Comparison of ENCODE assay signal across 20 cellular contexts in genomic region chr5:95936812-95937397, GRCh38. TPM values are rescaled to one million over a fixed set of nuclear protein-coding genes. Genes with fewer than 3 reads are reported as not detected.
A peak's percentile ranks its signal among the peaks of the same experiment; 100 is the strongest.
DNase-seq lines count a peak whose midpoint lies in the region; ATAC-seq, FAIRE-seq and TF ChIP-seq lines count a peak whose summit lies in the region.
"Had no signal": no experiment of that assay in that cellular context is flagged by ENCODE, and none has a peak within 500 bp of the region (broad histone marks: within the 10 kb centered on the region; RNA-seq: fewer than 3 reads in every experiment).

No MANE protein-coding gene starts in this region.

- H3K27me3 Mint-ChIP-seq in neural crest cell (ENCODE audit: low read depth) (no peaks in the 10 kb centered on the region), glutamatergic neuron (ENCODE audit: unreplicated experiment) (no peaks in the 10 kb centered on the region)
- H3K27me3 Mint-ChIP-seq in activated naive CD8-positive, alpha-beta T cell treated with anti-CD3 and anti-CD28 coated beads, Interleukin-2, amount 50 U/mL, for 24 hours: no peaks in the 10 kb centered on the region

- TF ChIP-seq POLR2A in K562 (conservative IDR thresholded peaks at IDR 0.05): no peak

- H3K27ac Mint-ChIP-seq in neural crest cell (ENCODE audit: unreplicated experiment) (peak overlapping the region; percentile 15), glutamatergic neuron (ENCODE audit: unreplicated experiment) (no peak overlapping the region)
- H3K27ac Mint-ChIP-seq in activated naive CD8-positive, alpha-beta T cell treated with anti-CD3 and anti-CD28 coated beads, Interleukin-2, amount 50 U/mL, for 24 hours: no peak overlapping the region
- H3K27ac Mint-ChIP-seq: CD14-positive monocyte had no signal

- H3K27ac ChIP-seq in heart right ventricle (no peak overlapping the region), left ventricle myocardium inferior (replicated peaks) (no peak overlapping the region), K562 (ENCODE audit: extremely low read depth, low read depth, low read length) (peak overlapping the region; percentile 31; the same call in 2 of the 3 replicates)

- H3K4me1 Mint-ChIP-seq in neural crest cell: peaks cover 20% of the 10 kb centered on the region
- H3K4me1 Mint-ChIP-seq in glutamatergic neuron (ENCODE audit: low read depth, unreplicated experiment): peaks cover 18% of the 10 kb centered on the region
- peaks cover 27% of the 10 kb centered on the region for H3K4me1 Mint-ChIP-seq in activated naive CD8-positive, alpha-beta T cell treated with anti-CD3 and anti-CD28 coated beads, Interleukin-2, amount 50 U/mL, for 24 hours
- H3K4me1 Mint-ChIP-seq: CD14-positive monocyte had no signal

- FAIRE-seq in K562 (lab: Jason Lieb, UNC): no peak
- FAIRE-seq: GM19239, H54 had no signal

- in situ Hi-C loops in K562 (cut with MboI): no loop called here

- no peak for TF ChIP-seq EP300 in K562 (IDR thresholded peaks at IDR 0.05; ENCODE audit: low read length)

- H3K36me3 ChIP-seq in heart right ventricle: peaks cover 0 to 37% (median 0%) of the 10 kb centered on the region in 9 donors
- no peaks in the 10 kb centered on the region for H3K36me3 ChIP-seq in left ventricle myocardium inferior
- H3K36me3 ChIP-seq in K562 (ENCODE audit: control insufficient read depth, insufficient read depth, low read length): no peaks in the 10 kb centered on the region; the same call in 2 of the 3 replicates

- H2AFZ ChIP-seq in K562 (ENCODE audit: low read depth, low read length): no peak overlapping the region

- DNase-seq in heart right ventricle: no peak
- no peak for DNase-seq in left ventricle myocardium inferior
- DNase-seq in K562 (ENCODE audit: extremely low read depth in 1 of 4, low spot score in 3 of 4): no peak
- DNase-seq in neural crest cell (ENCODE audit: low read depth, low spot score): no peak
- no peak for DNase-seq in effector CD4-positive, alpha-beta T cell
- DNase-seq in glutamatergic neuron: no peak
- no peak for DNase-seq in activated naive CD8-positive, alpha-beta T cell treated with anti-CD3 and anti-CD28 coated beads, Interleukin-2, amount 50 U/mL, for 24 hours
- DNase-seq: Caco-2, DMS153, EL, Kasumi-1, NCI-H1105, NCI-H1694 treated with DMSO at 0.1 percent for 48 hours, NCI-H345, NCI-H69, OCI-M1 had no signal

- H3K9me3 Mint-ChIP-seq in neural crest cell (no peaks in the 10 kb centered on the region), glutamatergic neuron (ENCODE audit: unreplicated experiment) (no peaks in the 10 kb centered on the region)
- H3K9me3 Mint-ChIP-seq in activated naive CD8-positive, alpha-beta T cell treated with anti-CD3 and anti-CD28 coated beads, Interleukin-2, amount 50 U/mL, for 24 hours: no peaks in the 10 kb centered on the region
- H3K9me3 Mint-ChIP-seq: CD14-positive monocyte had no signal

- H3K4me1 ChIP-seq in heart right ventricle (peaks cover 0 to 43% (median 15%) of the 10 kb centered on the region in 9 donors), left ventricle myocardium inferior (peaks cover 68% of the 10 kb centered on the region), K562 (replicated peaks in 1 of 2; ENCODE audit: control insufficient read depth in 2 of 2, insufficient read depth in 2 of 2, low read length in 2 of 2) (peaks cover 9 to 76% of the 10 kb centered on the region in 2 experiments)

- peak overlapping the region; percentile 20; the same call in 1 of the 2 replicates for H3K4me2 ChIP-seq in K562 (ENCODE audit: insufficient read depth, low read length)

- ATAC-seq in heart right ventricle (peak in 5 of 8 donors; percentile 9 to 28 (median 21)), K562 (peak; percentile 7; the same call in 2 of the 3 replicates), GM19351 (IDR thresholded peaks at IDR 0.05; ENCODE audit: unreplicated experiment) (no peak)
- no peak for ATAC-seq in activated naive CD8-positive, alpha-beta T cell treated with anti-CD3 and anti-CD28 coated beads, Interleukin-2, amount 50 U/mL, for 24 hours

- H3K4me3 Mint-ChIP-seq in neural crest cell: no peak overlapping the region
- no peak overlapping the region for H3K4me3 Mint-ChIP-seq in glutamatergic neuron (ENCODE audit: unreplicated experiment)
- no peak overlapping the region for H3K4me3 Mint-ChIP-seq in activated naive CD8-positive, alpha-beta T cell treated with anti-CD3 and anti-CD28 coated beads, Interleukin-2, amount 50 U/mL, for 24 hours
- H3K4me3 Mint-ChIP-seq: CD14-positive monocyte had no signal

- no peak overlapping the region for H3K9ac ChIP-seq in K562 (ENCODE audit: insufficient read depth in 1 of 2, low read depth in 2 of 2, low read length in 2 of 2)

- H3K36me3 Mint-ChIP-seq in neural crest cell (ENCODE audit: low read depth): no peaks in the 10 kb centered on the region
- H3K36me3 Mint-ChIP-seq in glutamatergic neuron (ENCODE audit: unreplicated experiment): peaks cover 4% of the 10 kb centered on the region
- peaks cover 29% of the 10 kb centered on the region for H3K36me3 Mint-ChIP-seq in activated naive CD8-positive, alpha-beta T cell treated with anti-CD3 and anti-CD28 coated beads, Interleukin-2, amount 50 U/mL, for 24 hours (ENCODE audit: low read depth)

- no peaks in the 10 kb centered on the region for H3K9me1 ChIP-seq in K562 (ENCODE audit: control insufficient read depth, insufficient read depth, low read length)

- WGBS in heart right ventricle, 2 donors: 85 to 86% methylated on average over 5 of the region's 5 CpGs
- WGBS in K562 (ENCODE audit: insufficient coverage, low coverage, missing lambda C conversion rate): 71% methylated on average over 5 of the region's 5 CpGs

- no peaks in the 10 kb centered on the region for H4K20me1 ChIP-seq in K562 (replicated peaks; ENCODE audit: control insufficient read depth, insufficient read depth, low read length)

- BruUV-seq in K562 (replicated peaks; lab: Mats Ljungman, UMichigan): no TSS peak

- H3K4me3 ChIP-seq in heart right ventricle (no peak overlapping the region), left ventricle myocardium inferior (no peak overlapping the region), K562 (no peak overlapping the region)

- H3K27me3 ChIP-seq in heart right ventricle: no peaks in the 10 kb centered on the region
- H3K27me3 ChIP-seq in left ventricle myocardium inferior (ENCODE audit: low read depth): no peaks in the 10 kb centered on the region
- no peaks in the 10 kb centered on the region for H3K27me3 ChIP-seq in K562 (ENCODE audit: control insufficient read depth in 2 of 2, insufficient read depth in 2 of 2, low read length in 2 of 2)

- POLR2A ChIA-PET in K562 (lab: Yijun Ruan, JAX): interaction anchor here (1.0 to 2.5 kb wide), 6 partner anchors 10 to 149 kb away, joined by 3 to 12 read pairs (median 4); no protein-coding TSS in a partner anchor

- no peak for TF ChIP-seq CTCF in heart right ventricle (IDR thresholded peaks at IDR 0.05)
- TF ChIP-seq CTCF in left ventricle myocardium inferior (IDR thresholded peaks at IDR 0.05; ENCODE audit: borderline replicate concordance): no peak
- no peak for TF ChIP-seq CTCF in K562 (IDR thresholded peaks at IDR 0.05 in 2 of 3, conservative IDR thresholded peaks at IDR 0.05 in 1 of 3; ENCODE audit: insufficient read depth in 2 of 3, low read depth in 1 of 3, low read length in 3 of 3)
- no peak for TF ChIP-seq CTCF in neural crest cell (conservative IDR thresholded peaks at IDR 0.05)
- no peak for TF ChIP-seq CTCF in glutamatergic neuron (IDR thresholded peaks at IDR 0.05; ENCODE audit: partially characterized antibody, unreplicated experiment)

- CTCF ChIA-PET in K562 (lab: Yijun Ruan, JAX; ENCODE audit: low intra/inter-chr PET ratio): no interaction called here

- H3K79me2 ChIP-seq in K562 (ENCODE audit: control insufficient read depth, insufficient read depth, low read length): peaks cover 52% of the 10 kb centered on the region

- H3K9me3 ChIP-seq in heart right ventricle (no peaks in the 10 kb centered on the region), left ventricle myocardium inferior (replicated peaks) (no peaks in the 10 kb centered on the region), K562 (replicated peaks; ENCODE audit: control insufficient read depth, insufficient read depth, low read depth, low read length) (no peaks in the 10 kb centered on the region)
- H3K9me3 ChIP-seq: Caco-2 had no signal

- no peak for TF ChIP-seq RAD21 in K562 (CRISPR knock-in tag; conservative IDR thresholded peaks at IDR 0.05 in 1 of 2, IDR thresholded peaks at IDR 0.05 in 1 of 2)

- intact Hi-C loops in heart right ventricle (cut with DNase I): no loop called here
- intact Hi-C loops in left ventricle myocardium inferior (cut with micrococcal nuclease): no loop called here
- intact Hi-C loops in K562 (cut with micrococcal nuclease): loop anchor here (10.0 kb wide), 1 partner anchor 212 kb away; no protein-coding TSS in a partner anchor

TF ChIP-seq in K562, 482 proteins besides CTCF, POLR2A, EP300 and RAD21 (continues in another document):
- TF ChIP-seq ZNF134 (CRISPR knock-in tag; conservative IDR thresholded peaks at IDR 0.05) (no peak), SLC30A9 (CRISPR knock-in tag; IDR thresholded peaks at IDR 0.05) (no peak)

RNA-seq across cellular contexts. Expression of gene ELL2, which starts 24.7 kb away (rescaled TPM):
- total RNA-seq in heart right ventricle (10 to 100 TPM; 19.2 to 68.2 (median 27.2) TPM), left ventricle myocardium inferior (21.0 TPM), K562 (2014; rRNA removed) (14.0 and 18.3 TPM in 2 replicates), K562 (2014; rRNA removed; fragmentation: Illumina TruSeq; extraction: Trizol) (14.7 and 17.1 TPM in 2 replicates), K562 (2015; rRNA removed; fragmentation: Illumina TruSeq; extraction: Trizol) (10.1 and 12.5 TPM in 2 replicates), K562 (2021) (16.2 and 23.1 TPM in 2 replicates), neural crest cell (4.4 and 4.6 TPM in 2 replicates), glutamatergic neuron (ENCODE audit: unreplicated experiment) (97.0 TPM)
- polyA plus RNA-seq in heart right ventricle (10 to 100 TPM; 10.5 to 30.7 TPM), K562 (2011; rRNA removed) (11.1 and 16.3 TPM in 2 replicates), K562 (2014; fragmentation: Illumina TruSeq; extraction: Trizol) (11.4 and 14.5 TPM in 2 replicates), K562 (2014; fragmentation: Nextera tagmentation; extraction: Ambion mirVana) (1 to 10 TPM; 4.3 to 6.8 TPM), K562 (2014; rRNA removed) (9.0 and 14.6 TPM in 2 replicates)
- total RNA-seq in K562 (2011; cell fraction: chromatin; rRNA removed; ENCODE audit: low replicate concordance): 31.2 and 65.3 TPM in 2 replicates
- total RNA-seq in K562 (2011; cell fraction: nucleolus; rRNA removed): 11.2 and 15.0 TPM in 2 replicates
- total RNA-seq in K562 (2011; cell fraction: nucleoplasm; rRNA removed): 29.9 and 45.8 TPM in 2 replicates
- polyA plus RNA-seq in K562 (2011; cell fraction: cytosol; rRNA removed): 4.0 and 4.7 TPM in 2 replicates
- 13.8 and 14.7 TPM in 2 replicates for polyA plus RNA-seq in K562 (2011; cell fraction: nucleus; rRNA removed)
- 8.3 and 11.9 TPM in 2 replicates for polyA plus RNA-seq in K562 (2012)
- 21.9 and 28.0 TPM in 2 replicates for polyA minus RNA-seq in K562 (2011; rRNA and poly(A)+ RNA removed)
- polyA minus RNA-seq in K562 (2011; cell fraction: cytosol; rRNA and poly(A)+ RNA removed): 4.8 and 11.7 TPM in 2 replicates
- polyA minus RNA-seq in K562 (2011; cell fraction: nucleus; rRNA and poly(A)+ RNA removed): 21.4 and 33.0 TPM in 2 replicates

Comparison
In these comparisons a context has a peak if more than half of its experiments do, and no peak if none do; other contexts are left out.
1. ATAC-seq: peak in heart right ventricle (5 of 8) and K562 (single experiment); none in GM19351 (single experiment) and activated naive CD8-positive, alpha-beta T cell treated with anti-CD3 and anti-CD28 coated beads, Interleukin-2, amount 50 U/mL, for 24 hours (single experiment).